ENCODE assay signal across 15 cellular contexts in the genomic region with DNA sequence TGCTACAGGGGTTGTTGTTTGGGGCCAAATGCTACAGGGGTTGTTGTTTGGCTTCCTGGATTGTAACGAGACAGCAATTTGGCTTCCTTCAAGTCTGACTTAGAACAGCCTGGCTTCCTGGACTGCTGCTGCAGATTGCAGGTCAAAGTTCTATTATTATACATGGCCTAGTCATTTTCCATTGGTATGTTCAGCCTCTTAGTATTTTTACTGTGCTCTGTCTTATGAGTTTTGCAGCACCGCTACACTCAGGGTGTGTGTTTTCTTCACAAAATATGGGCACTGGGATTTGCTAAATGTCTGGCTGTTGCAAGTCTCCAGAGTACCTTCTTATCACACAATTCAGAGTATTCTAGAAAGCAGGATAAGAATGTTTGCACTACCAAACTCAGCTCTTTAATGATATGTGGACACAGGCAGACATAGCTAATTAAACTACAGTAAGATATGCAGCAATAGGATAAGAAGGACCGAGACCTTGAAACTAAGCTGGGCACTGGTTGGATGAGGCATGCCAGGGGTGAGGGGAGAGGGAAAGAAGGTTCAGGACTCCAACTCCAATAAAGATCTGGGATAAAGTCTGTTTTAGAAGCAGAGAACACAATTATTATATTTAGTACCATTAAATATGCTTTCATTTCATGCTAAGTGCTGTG.
A peak's percentile ranks its signal among the peaks of the same experiment; 100 is the strongest.
DNase-seq lines count a peak whose midpoint lies in the region; ATAC-seq and TF ChIP-seq lines count a peak whose summit lies in the region.
"Had no signal": no experiment of that assay in that cellular context is flagged by ENCODE, and none has a peak within 500 bp of the region (broad histone marks: within the 10 kb centered on the region; RNA-seq: fewer than 3 reads in every experiment).

No MANE protein-coding gene starts in this region.

- peak overlapping the region in 3 of 5 experiments; percentile 23 to 42 (median 30) for H3K27ac Mint-ChIP-seq in brain
- no peak overlapping the region for H3K27ac Mint-ChIP-seq in CD14-positive monocyte
- H3K27ac Mint-ChIP-seq: natural killer cell had no signal

- intact Hi-C loops in Right ventricle myocardium superior (cut with DNase I) (no loop called here), CD14-positive monocyte (cut with micrococcal nuclease) (no loop called here)

- H3K4me1 ChIP-seq in thoracic aorta (ENCODE audit: control insufficient read depth in 1 of 2, low read depth in 2 of 2) = peaks cover 29 to 48% of the 10 kb centered on the region in 2 donors

- no peak for TF ChIP-seq CTCF in brain (conservative IDR thresholded peaks at IDR 0.05)
- TF ChIP-seq CTCF in thoracic aorta (IDR thresholded peaks at IDR 0.05) = no peak
- no peak for TF ChIP-seq CTCF in CD14-positive monocyte (IDR thresholded peaks at IDR 0.05)

- H3K27me3 Mint-ChIP-seq in brain (no peaks in the 10 kb centered on the region), CD14-positive monocyte (ENCODE audit: low read depth in 3 of 3) (no peaks in the 10 kb centered on the region)

- DNase-seq in Right ventricle myocardium superior (no peak), myocyte (ENCODE audit: low read depth) (peak; percentile 35), thoracic aorta (ENCODE audit: low spot score) (no peak), CD14-positive monocyte (ENCODE audit: low spot score) (no peak), NCI-H1048 (lab: John Stamatoyannopoulos, UW) (no peak), NCI-H1105 treated with DMSO at 0.1 percent for 48 hours (lab: John Stamatoyannopoulos, UW) (no peak), kidney glomerular epithelial cell (lab: John Stamatoyannopoulos, UW) (no peak)
- DNase-seq: activated gamma-delta T cell treated with Interleukin-2 at 50 U/mL for 16 hours; DMS79; natural killer cell; NCI-H1930; NCI-H524 treated with DMSO at 0.1 percent for 48 hours; stimulated activated naive CD8-positive, alpha-beta T cell treated with anti-CD3 and anti-CD28 coated beads, Interleukin-15, Interleukin-2, amounts not matched to agents 100 U/mL and 50 U/mL, for 24 hours had no signal

- H3K4me1 Mint-ChIP-seq in brain = peaks cover 25% of the 10 kb centered on the region
- no peaks in the 10 kb centered on the region for H3K4me1 Mint-ChIP-seq in CD14-positive monocyte
- H3K4me1 Mint-ChIP-seq: natural killer cell had no signal

- H3K9me3 ChIP-seq in thoracic aorta = no peaks in the 10 kb centered on the region

- no peak overlapping the region for H3K4me3 Mint-ChIP-seq in brain
- H3K4me3 Mint-ChIP-seq in CD14-positive monocyte = no peak overlapping the region
- H3K4me3 Mint-ChIP-seq: natural killer cell had no signal

- H3K36me3 ChIP-seq in thoracic aorta = no peaks in the 10 kb centered on the region

- no peaks in the 10 kb centered on the region for H3K27me3 ChIP-seq in thoracic aorta (replicated peaks; ENCODE audit: insufficient read depth)

- peak overlapping the region; percentile 86 to 89 for H3K27ac ChIP-seq in thoracic aorta

- ATAC-seq in Right ventricle myocardium superior (ENCODE audit: poor library complexity) = peak; percentile 90
- peak; percentile 79 for ATAC-seq in thoracic aorta (ENCODE audit: insufficient number of reproducible peaks, low FRiP score, low read depth)
- ATAC-seq: natural killer cell; Panc1; stimulated activated naive CD8-positive, alpha-beta T cell treated with anti-CD3 and anti-CD28 coated beads, Interleukin-15, Interleukin-2, amounts not matched to agents 100 U/mL and 50 U/mL, for 24 hours had no signal

- H3K4me3 ChIP-seq in thoracic aorta = no peak overlapping the region

- H3K36me3 Mint-ChIP-seq in brain (no peaks in the 10 kb centered on the region), CD14-positive monocyte (no peaks in the 10 kb centered on the region)
- H3K36me3 Mint-ChIP-seq: natural killer cell had no signal

- H3K9me3 Mint-ChIP-seq in brain (peaks cover 0 to 11% (median 2%) of the 10 kb centered on the region in 5 experiments), CD14-positive monocyte (peaks cover 0 to 7% (median 2%) of the 10 kb centered on the region in 7 donors)

Comparison
In these comparisons a context has a peak if more than half of its experiments do, and no peak if none do; other contexts are left out.
1. H3K27ac Mint-ChIP-seq: peak in brain (3 of 5); none in CD14-positive monocyte (0 of 7).